In genomic region chr5:135392256-135392655, GRCh38 we compare ENCODE assay signal across 11 cellular contexts. TPM values are rescaled to one million over a fixed set of nuclear protein-coding genes. Genes with fewer than 3 reads are reported as not detected.
DNase-seq lines count a peak whose midpoint lies in the region; ATAC-seq lines count a peak whose summit lies in the region.
"Had no signal": no experiment of that assay in that cellular context is flagged by ENCODE, and none has a peak within 500 bp of the region (broad histone marks: within the 10 kb centered on the region; RNA-seq: fewer than 3 reads in every experiment).

No MANE protein-coding gene starts in this region.

- H3K4me3 ChIP-seq in subcutaneous abdominal adipose tissue (ENCODE audit: low read depth in 1 of 5, low read length in 5 of 5) = no peak overlapping the region
- no peak overlapping the region for H3K4me3 ChIP-seq in MG63
- H3K4me3 ChIP-seq: SJSA1 had no signal

- H3K4me3 Mint-ChIP-seq in activated T-cell treated with anti-CD3 and anti-CD28 coated beads, Interleukin-2, amount 50 U/mL, for 72 hours = no peak overlapping the region
- no peak overlapping the region for H3K4me3 Mint-ChIP-seq in activated T-helper 1 cell treated with anti-CD3 and anti-CD28 coated beads, Interleukin-12 subunit alpha, Interleukin-12 subunit beta, Interleukin-2, Interleukin-4 antibody, amounts not matched to agents 30 ng/mL and 10 ng/mL and 1 ng/mL, durations not matched to agents 14 hours and 24 hours and 36 hours

- H3K36me3 ChIP-seq in subcutaneous abdominal adipose tissue (ENCODE audit: control insufficient read depth in 5 of 5, insufficient read depth in 5 of 5, low read length in 5 of 5) (peaks cover 4 to 27% (median 15%) of the 10 kb centered on the region in 5 donors), MG63 (peaks cover 89% of the 10 kb centered on the region)

- H3K4me1 ChIP-seq in subcutaneous abdominal adipose tissue (ENCODE audit: control insufficient read depth in 5 of 5, insufficient read depth in 5 of 5, low read length in 5 of 5) = peaks cover 6 to 76% (median 66%) of the 10 kb centered on the region in 5 donors

- peak; percentile 76 to 78 for ATAC-seq in activated T-cell treated with anti-CD3 and anti-CD28 coated beads, Interleukin-2, amount 50 U/mL, for 72 hours (replicated peaks in 1 of 2)
- ATAC-seq in HG03457 (IDR thresholded peaks at IDR 0.05; ENCODE audit: unreplicated experiment) = no peak

- DNase-seq in activated T-cell treated with anti-CD3 and anti-CD28 coated beads, Interleukin-2, amount 50 U/mL, for 72 hours = peak; percentile 18 to 19
- no peak for DNase-seq in activated T-cell treated with anti-CD3 and anti-CD28 coated beads for 4 hours
- no peak for DNase-seq in activated T-helper 1 cell treated with anti-CD3 and anti-CD28 coated beads, Interleukin-12 subunit alpha, Interleukin-12 subunit beta, Interleukin-2, Interleukin-4 antibody, amounts not matched to agents 30 ng/mL and 10 ng/mL and 1 ng/mL, durations not matched to agents 14 hours and 24 hours and 36 hours (ENCODE audit: low spot score)
- peak; percentile 79 for DNase-seq in hepatic stellate cell (ENCODE audit: low spot score)
- DNase-seq in NCI-H1105 (lab: John Stamatoyannopoulos, UW) = no peak
- no peak for DNase-seq in MG63
- DNase-seq: effector CD8-positive, alpha-beta T cell had no signal

- H3K9me3 ChIP-seq in subcutaneous abdominal adipose tissue (ENCODE audit: control insufficient read depth in 5 of 5, low read length in 5 of 5) (no peaks in the 10 kb centered on the region), MG63 (no peaks in the 10 kb centered on the region)
- H3K9me3 ChIP-seq: SJSA1 had no signal

- peaks cover 89% of the 10 kb centered on the region for H3K4me1 Mint-ChIP-seq in activated T-cell treated with anti-CD3 and anti-CD28 coated beads, Interleukin-2, amount 50 U/mL, for 72 hours (ENCODE audit: low read depth)
- peaks cover 92% of the 10 kb centered on the region for H3K4me1 Mint-ChIP-seq in activated T-helper 1 cell treated with anti-CD3 and anti-CD28 coated beads, Interleukin-12 subunit alpha, Interleukin-12 subunit beta, Interleukin-2, Interleukin-4 antibody, amounts not matched to agents 30 ng/mL and 10 ng/mL and 1 ng/mL, durations not matched to agents 14 hours and 24 hours and 36 hours (ENCODE audit: low read depth)

- no peak overlapping the region for H3K27ac Mint-ChIP-seq in activated T-cell treated with anti-CD3 and anti-CD28 coated beads, Interleukin-2, amount 50 U/mL, for 72 hours
- peak overlapping the region; percentile 73 for H3K27ac Mint-ChIP-seq in activated T-helper 1 cell treated with anti-CD3 and anti-CD28 coated beads, Interleukin-12 subunit alpha, Interleukin-12 subunit beta, Interleukin-2, Interleukin-4 antibody, amounts not matched to agents 30 ng/mL and 10 ng/mL and 1 ng/mL, durations not matched to agents 14 hours and 24 hours and 36 hours

- H3K36me3 Mint-ChIP-seq in activated T-cell treated with anti-CD3 and anti-CD28 coated beads, Interleukin-2, amount 50 U/mL, for 72 hours (ENCODE audit: insufficient read depth in 2 of 2) = peaks cover 0 to 15% of the 10 kb centered on the region in 2 donors
- H3K36me3 Mint-ChIP-seq in activated T-helper 1 cell treated with anti-CD3 and anti-CD28 coated beads, Interleukin-12 subunit alpha, Interleukin-12 subunit beta, Interleukin-2, Interleukin-4 antibody, amounts not matched to agents 30 ng/mL and 10 ng/mL and 1 ng/mL, durations not matched to agents 14 hours and 24 hours and 36 hours (ENCODE audit: low read depth) = peaks cover 45% of the 10 kb centered on the region

- H3K9ac ChIP-seq in subcutaneous abdominal adipose tissue (ENCODE audit: low read length in 5 of 5) = peak overlapping the region in 1 of 5 donors; percentile 60

- H3K27me3 Mint-ChIP-seq in activated T-cell treated with anti-CD3 and anti-CD28 coated beads, Interleukin-2, amount 50 U/mL, for 72 hours (ENCODE audit: low read depth) = no peaks in the 10 kb centered on the region
- H3K27me3 Mint-ChIP-seq in activated T-helper 1 cell treated with anti-CD3 and anti-CD28 coated beads, Interleukin-12 subunit alpha, Interleukin-12 subunit beta, Interleukin-2, Interleukin-4 antibody, amounts not matched to agents 30 ng/mL and 10 ng/mL and 1 ng/mL, durations not matched to agents 14 hours and 24 hours and 36 hours (ENCODE audit: insufficient read depth) = no peaks in the 10 kb centered on the region

- H3K27me3 ChIP-seq in subcutaneous abdominal adipose tissue (ENCODE audit: control insufficient read depth in 5 of 5, insufficient read depth in 4 of 5, low read length in 5 of 5) = no peaks in the 10 kb centered on the region
- H3K27me3 ChIP-seq in MG63 = no peaks in the 10 kb centered on the region
- H3K27me3 ChIP-seq: SJSA1 had no signal

- H3K27ac ChIP-seq in subcutaneous abdominal adipose tissue (ENCODE audit: low read depth, low read length) = peak overlapping the region; percentile 33
- H3K27ac ChIP-seq: C4-2B, SJSA1 had no signal

- H3K9me3 Mint-ChIP-seq in activated T-cell treated with anti-CD3 and anti-CD28 coated beads, Interleukin-2, amount 50 U/mL, for 72 hours = no peaks in the 10 kb centered on the region
- H3K9me3 Mint-ChIP-seq in activated T-helper 1 cell treated with anti-CD3 and anti-CD28 coated beads, Interleukin-12 subunit alpha, Interleukin-12 subunit beta, Interleukin-2, Interleukin-4 antibody, amounts not matched to agents 30 ng/mL and 10 ng/mL and 1 ng/mL, durations not matched to agents 14 hours and 24 hours and 36 hours = no peaks in the 10 kb centered on the region

- intact Hi-C loops in activated T-helper 1 cell treated with anti-CD3 and anti-CD28 coated beads, Interleukin-12 subunit alpha, Interleukin-12 subunit beta, Interleukin-2, Interleukin-4 antibody, amounts not matched to agents 30 ng/mL and 10 ng/mL and 1 ng/mL, durations not matched to agents 14 hours and 24 hours and 36 hours (cut with micrococcal nuclease) = no loop called here

RNA-seq across cellular contexts. Expression of gene MACROH2A1, which starts 6.8 kb away (rescaled TPM):
- 100 to 1,000 TPM; 136 to 140 TPM for total RNA-seq in activated T-cell treated with anti-CD3 and anti-CD28 coated beads, Interleukin-2, amount 50 U/mL, for 72 hours
- total RNA-seq in activated T-helper 1 cell treated with anti-CD3 and anti-CD28 coated beads, Interleukin-12 subunit alpha, Interleukin-12 subunit beta, Interleukin-2, Interleukin-4 antibody, amounts not matched to agents 30 ng/mL and 10 ng/mL and 1 ng/mL, durations not matched to agents 14 hours and 24 hours and 36 hours = 315 and 317 TPM in 2 replicates
- 322 and 404 TPM in 2 replicates for total RNA-seq in MG63 (2014; rRNA removed; shearing (Covaris generic); ENCODE audit: low replicate concordance)

RNA-seq across cellular contexts. Expression of gene DCANP1, which starts 54.9 kb away (rescaled TPM):
- not detected for total RNA-seq in activated T-cell treated with anti-CD3 and anti-CD28 coated beads, Interleukin-2, amount 50 U/mL, for 72 hours
- not detected in 2 replicates for total RNA-seq in activated T-helper 1 cell treated with anti-CD3 and anti-CD28 coated beads, Interleukin-12 subunit alpha, Interleukin-12 subunit beta, Interleukin-2, Interleukin-4 antibody, amounts not matched to agents 30 ng/mL and 10 ng/mL and 1 ng/mL, durations not matched to agents 14 hours and 24 hours and 36 hours
- not detected in 2 replicates for total RNA-seq in MG63 (2014; rRNA removed; shearing (Covaris generic); ENCODE audit: low replicate concordance)
- total RNA-seq: SJSA1 had no signal

RNA-seq across cellular contexts. Expression of gene TIFAB, which starts 59.9 kb away (rescaled TPM):
- total RNA-seq in activated T-cell treated with anti-CD3 and anti-CD28 coated beads, Interleukin-2, amount 50 U/mL, for 72 hours = not detected
- not detected in 2 replicates for total RNA-seq in activated T-helper 1 cell treated with anti-CD3 and anti-CD28 coated beads, Interleukin-12 subunit alpha, Interleukin-12 subunit beta, Interleukin-2, Interleukin-4 antibody, amounts not matched to agents 30 ng/mL and 10 ng/mL and 1 ng/mL, durations not matched to agents 14 hours and 24 hours and 36 hours
- not detected in 2 replicates for total RNA-seq in MG63 (2014; rRNA removed; shearing (Covaris generic); ENCODE audit: low replicate concordance)
- total RNA-seq: SJSA1 had no signal

Comparison
In these comparisons a context has a peak if more than half of its experiments do, and no peak if none do; other contexts are left out.
1. DNase-seq: peak in activated T-cell treated with anti-CD3 and anti-CD28 coated beads, Interleukin-2, amount 50 U/mL, for 72 hours (2 of 2) and hepatic stellate cell (single experiment); none in activated T-cell treated with anti-CD3 and anti-CD28 coated beads for 4 hours (single experiment), activated T-helper 1 cell treated with anti-CD3 and anti-CD28 coated beads, Interleukin-12 subunit alpha, Interleukin-12 subunit beta, Interleukin-2, Interleukin-4 antibody, amounts not matched to agents 30 ng/mL and 10 ng/mL and 1 ng/mL, durations not matched to agents 14 hours and 24 hours and 36 hours (single experiment), NCI-H1105 (single experiment) and MG63 (single experiment).